Comparison of ENCODE assay signal across 9 cellular contexts in the genomic region with DNA sequence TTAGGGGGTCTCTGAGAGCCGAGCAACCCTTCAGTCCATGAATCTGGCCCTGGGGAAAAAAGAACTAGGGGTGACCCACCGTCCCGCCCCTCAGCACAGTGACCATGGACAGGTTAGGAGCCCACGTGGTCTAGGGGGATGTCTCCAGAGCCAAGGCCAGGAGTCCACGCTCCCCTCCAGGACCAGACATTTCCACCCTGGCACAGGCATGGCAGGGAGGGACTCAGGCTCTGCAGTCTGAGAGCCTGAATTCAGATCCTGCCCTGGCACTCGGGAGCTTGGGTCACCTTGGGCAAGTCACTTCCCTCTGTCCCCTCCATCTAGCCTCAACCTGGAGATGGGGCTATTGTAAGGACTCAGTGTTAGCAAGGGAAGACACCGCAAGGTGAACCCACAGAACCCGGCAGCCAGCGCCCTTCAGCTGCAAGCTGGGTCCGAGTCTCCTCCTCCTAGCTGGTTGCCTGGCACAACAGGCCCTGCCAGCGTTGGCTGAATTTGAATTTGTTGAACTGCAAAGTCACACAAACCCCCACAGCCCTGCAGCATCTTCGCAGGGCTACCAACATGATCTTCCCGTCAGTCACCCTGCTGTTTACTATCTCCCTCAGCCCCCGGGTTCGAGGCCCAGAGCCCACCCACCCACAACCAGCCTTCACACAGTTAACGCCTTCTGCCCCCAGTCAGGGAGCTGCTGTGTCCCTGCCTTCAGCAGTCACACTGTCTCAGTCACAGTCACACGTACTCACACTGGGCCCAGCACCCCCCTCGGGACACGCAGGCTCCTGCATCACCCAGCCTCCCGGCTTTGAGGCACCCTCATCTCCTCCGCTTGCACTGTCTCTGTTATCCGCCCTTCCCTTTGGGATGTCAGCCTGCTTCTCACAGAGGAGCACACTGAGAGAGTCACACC. TPM values are rescaled to one million over a fixed set of nuclear protein-coding genes. Genes with fewer than 3 reads are reported as not detected.
DNase-seq lines count a peak whose midpoint lies in the region; ATAC-seq, FAIRE-seq and TF ChIP-seq lines count a peak whose summit lies in the region.
"Had no signal": no experiment of that assay in that cellular context is flagged by ENCODE, and none has a peak within 500 bp of the region (broad histone marks: within the 10 kb centered on the region; RNA-seq: fewer than 3 reads in every experiment).

No MANE protein-coding gene starts in this region.

- no peak for TF ChIP-seq EP300 in gastroesophageal sphincter (IDR thresholded peaks at IDR 0.05)

- no peaks in the 10 kb centered on the region for H3K36me3 ChIP-seq in CD8-positive, alpha-beta T cell (ENCODE audit: insufficient read depth, low read length)
- no peaks in the 10 kb centered on the region for H3K36me3 ChIP-seq in gastroesophageal sphincter
- peaks cover 0 to 8% of the 10 kb centered on the region in 2 experiments for H3K36me3 ChIP-seq in mesenchymal stem cell (ENCODE audit: control insufficient read depth in 1 of 2, insufficient read depth in 2 of 2, low read depth in 1 of 2, low read length in 2 of 2)

- no peak overlapping the region for H3K4ac ChIP-seq in mesenchymal stem cell (ENCODE audit: low read depth in 1 of 2, low read length in 2 of 2)

- H2AK5ac ChIP-seq in mesenchymal stem cell (ENCODE audit: low read length, severe bottlenecking), result no peak overlapping the region

- H3K27ac Mint-ChIP-seq in CD8-positive, alpha-beta T cell, result peak overlapping the region; percentile 18
- H3K27ac Mint-ChIP-seq in progenitor cell of endocrine pancreas, result no peak overlapping the region

- peaks cover 2% of the 10 kb centered on the region for H3K36me3 Mint-ChIP-seq in CD8-positive, alpha-beta T cell
- no peaks in the 10 kb centered on the region for H3K36me3 Mint-ChIP-seq in progenitor cell of endocrine pancreas (ENCODE audit: insufficient read depth)

- no peaks in the 10 kb centered on the region for H3K9me3 ChIP-seq in CD8-positive, alpha-beta T cell (ENCODE audit: low read length)
- H3K9me3 ChIP-seq in gastroesophageal sphincter (no peaks in the 10 kb centered on the region), mesenchymal stem cell (ENCODE audit: control insufficient read depth, low read length) (no peaks in the 10 kb centered on the region)

- H3K79me1 ChIP-seq in mesenchymal stem cell (replicated peaks; ENCODE audit: low read length, poor library complexity, severe bottlenecking), result peaks cover 9% of the 10 kb centered on the region

- no peak overlapping the region for H3K27ac ChIP-seq in CD8-positive, alpha-beta T cell (ENCODE audit: low read depth, low read length)
- H3K27ac ChIP-seq in gastroesophageal sphincter (peak overlapping the region in 3 of 4 donors; percentile 10 to 84 (median 74)), mesenchymal stem cell (ENCODE audit: low read length, poor library complexity, severe bottlenecking) (no peak overlapping the region)

- H3K18ac ChIP-seq in mesenchymal stem cell (ENCODE audit: low read depth in 1 of 2, low read length in 2 of 2), result no peak overlapping the region

- peaks cover 25% of the 10 kb centered on the region for H3K4me1 ChIP-seq in CD8-positive, alpha-beta T cell (ENCODE audit: insufficient read depth, low read length)
- H3K4me1 ChIP-seq in gastroesophageal sphincter, result peaks cover 0 to 43% (median 18%) of the 10 kb centered on the region in 3 donors
- H3K4me1 ChIP-seq in mesenchymal stem cell (ENCODE audit: control insufficient read depth, insufficient read depth, low read depth, low read length), result peaks cover 26% of the 10 kb centered on the region

- no peak for ATAC-seq in CD8-positive, alpha-beta T cell
- ATAC-seq in gastroesophageal sphincter (no peak), HG02938 (IDR thresholded peaks at IDR 0.05; ENCODE audit: unreplicated experiment) (no peak)

- no peak overlapping the region for H2BK15ac ChIP-seq in mesenchymal stem cell (ENCODE audit: low read depth, poor library complexity, severe bottlenecking)

- H2AFZ ChIP-seq in mesenchymal stem cell (ENCODE audit: low read depth, low read length), result no peak overlapping the region

- H3K14ac ChIP-seq in mesenchymal stem cell (ENCODE audit: low read length in 2 of 2), result no peak overlapping the region

- H3K27me3 ChIP-seq in CD8-positive, alpha-beta T cell (ENCODE audit: insufficient read depth, low read length), result peaks cover 6% of the 10 kb centered on the region
- peaks cover 79% of the 10 kb centered on the region for H3K27me3 ChIP-seq in gastroesophageal sphincter
- H3K27me3 ChIP-seq in mesenchymal stem cell (ENCODE audit: control insufficient read depth in 1 of 2, insufficient read depth in 1 of 2, low read length in 2 of 2), result peaks cover 0 to 76% of the 10 kb centered on the region in 2 experiments

- TF ChIP-seq CTCF in CD8-positive, alpha-beta T cell (IDR thresholded peaks at IDR 0.05), result no peak
- no peak for TF ChIP-seq CTCF in gastroesophageal sphincter (IDR thresholded peaks at IDR 0.05)
- no peak for TF ChIP-seq CTCF in progenitor cell of endocrine pancreas (IDR thresholded peaks at IDR 0.05; ENCODE audit: unreplicated experiment)

- CTCF ChIA-PET in CD8-positive, alpha-beta T cell (lab: Charles Lee), result interaction anchor here (0.8 to 1.6 kb wide), 3 partner anchors 61 to 71 kb away, joined by 3 to 4 read pairs (median 3); no protein-coding TSS in a partner anchor
- CTCF ChIA-PET in HEK293T (lab: Yijun Ruan, JAX), result no interaction called here

- H3K4me3 ChIP-seq in CD8-positive, alpha-beta T cell (ENCODE audit: low read depth, low read length), result no peak overlapping the region
- H3K4me3 ChIP-seq in gastroesophageal sphincter, result peak overlapping the region in 1 of 2 donors; percentile 60
- H3K4me3 ChIP-seq in mesenchymal stem cell (ENCODE audit: insufficient read depth in 1 of 2, low read depth in 1 of 2, low read length in 2 of 2), result no peak overlapping the region

- no peak overlapping the region for H3K4me2 ChIP-seq in mesenchymal stem cell (ENCODE audit: low read length, poor library complexity, severe bottlenecking)

- H4K91ac ChIP-seq in mesenchymal stem cell (ENCODE audit: low read length), result no peak overlapping the region

- peaks cover 33% of the 10 kb centered on the region for H3K4me1 Mint-ChIP-seq in CD8-positive, alpha-beta T cell (ENCODE audit: low read depth)
- peaks cover 16% of the 10 kb centered on the region for H3K4me1 Mint-ChIP-seq in progenitor cell of endocrine pancreas (ENCODE audit: low read depth)

- no peak overlapping the region for H2BK120ac ChIP-seq in mesenchymal stem cell (ENCODE audit: low read depth, low read length)

- H2BK12ac ChIP-seq in mesenchymal stem cell (ENCODE audit: low read length in 2 of 2), result no peak overlapping the region

- intact Hi-C loops in CD8-positive, alpha-beta T cell (cut with DNase I, micrococcal nuclease), result loop anchor here in 1 of 2 experiments (10.0 kb wide), 1 partner anchor 279 kb away; the partner anchor contains the start of gene ATF4

- TF ChIP-seq POLR2A in gastroesophageal sphincter (IDR thresholded peaks at IDR 0.05), result no peak

- H3K9ac ChIP-seq in mesenchymal stem cell (ENCODE audit: low read length), result no peak overlapping the region

- FAIRE-seq in RCC 7860 (lab: Jason Lieb, UNC), result no peak

- 57 to 61% methylated on average over 6 to 15 of the region's 22 CpGs for WGBS in gastroesophageal sphincter (ENCODE audit: low coverage in 1 of 2), 2 donors
- 53% methylated on average over 19 of the region's 22 CpGs for WGBS in mesenchymal stem cell

- no peak overlapping the region for H3K23ac ChIP-seq in mesenchymal stem cell (ENCODE audit: low read length in 2 of 2)

- H3K9me3 Mint-ChIP-seq in CD8-positive, alpha-beta T cell, result no peaks in the 10 kb centered on the region
- H3K9me3 Mint-ChIP-seq in progenitor cell of endocrine pancreas (ENCODE audit: low read depth), result no peaks in the 10 kb centered on the region

- H3K27me3 Mint-ChIP-seq in CD8-positive, alpha-beta T cell (ENCODE audit: low read depth), result peaks cover 5% of the 10 kb centered on the region
- H3K27me3 Mint-ChIP-seq in progenitor cell of endocrine pancreas, result peaks cover 27% of the 10 kb centered on the region

- POLR2A ChIA-PET in CD8-positive, alpha-beta T cell (lab: Charles Lee), result interaction anchor here (0.6 to 2.1 kb wide), 5 partner anchors 14 to 933 kb away, joined by 3 to 8 read pairs (median 5); partner anchors contain the start of gene TNRC6B
- POLR2A ChIA-PET in HEK293T (lab: Yijun Ruan, JAX), result interaction anchor here (1.5 to 1.6 kb wide), 2 partner anchors 74 kb away, joined by 4 to 5 read pairs; partner anchors contain the start of gene RPL3

- DNase-seq in CD8-positive, alpha-beta T cell, result no peak
- DNase-seq in RPMI8226 (peak; percentile 47), progenitor cell of endocrine pancreas (ENCODE audit: low spot score, unreplicated experiment) (no peak), RCC 7860 (ENCODE audit: low spot score) (no peak), HEK293T (ENCODE audit: extremely low spot score) (no peak), mesenchymal stem cell (no peak)
- DNase-seq: central memory CD4-positive, alpha-beta T cell had no signal

- peak overlapping the region; percentile 78 for H3K4me3 Mint-ChIP-seq in CD8-positive, alpha-beta T cell
- H3K4me3 Mint-ChIP-seq in progenitor cell of endocrine pancreas (ENCODE audit: low read depth), result peak overlapping the region; percentile 74

- H4K8ac ChIP-seq in mesenchymal stem cell (ENCODE audit: low read length), result no peak overlapping the region

- H2BK5ac ChIP-seq in mesenchymal stem cell (ENCODE audit: low read depth, low read length, poor library complexity, severe bottlenecking), result no peak overlapping the region

TF ChIP-seq in HEK293T, 16 proteins besides CTCF, POLR2A, EP300 and RAD21:
- TF ChIP-seq SUZ12 (IDR thresholded peaks at IDR 0.05) (no peak), CTBP1 (IDR thresholded peaks at IDR 0.05; ENCODE audit: borderline replicate concordance) (no peak)

RNA-seq across cellular contexts. Expression of gene PDGFB, which starts 0.6 kb away (rescaled TPM):
- 1 to 10 TPM; 1.8 to 2.4 TPM for total RNA-seq in CD8-positive, alpha-beta T cell
- 10 to 100 TPM in 3 of 4 donors, 1 to 10 TPM in 1; 7.1 to 27.9 (median 15.1) TPM for total RNA-seq in gastroesophageal sphincter
- 6.7 and 7.1 TPM in 2 replicates for total RNA-seq in progenitor cell of endocrine pancreas
- polyA plus RNA-seq in mesenchymal stem cell (2013, experiment 1 of 2), result 3.4 TPM
- polyA plus RNA-seq in mesenchymal stem cell (2013, experiment 2 of 2), result 3.6 TPM

Comparison
In these comparisons a context has a peak if more than half of its experiments do, and no peak if none do; other contexts are left out.
1. H3K27ac ChIP-seq: peak in gastroesophageal sphincter (3 of 4); none in CD8-positive, alpha-beta T cell (single experiment) and mesenchymal stem cell (single experiment).